Comparison of ENCODE assay signal across 14 cellular contexts in the genomic region with DNA sequence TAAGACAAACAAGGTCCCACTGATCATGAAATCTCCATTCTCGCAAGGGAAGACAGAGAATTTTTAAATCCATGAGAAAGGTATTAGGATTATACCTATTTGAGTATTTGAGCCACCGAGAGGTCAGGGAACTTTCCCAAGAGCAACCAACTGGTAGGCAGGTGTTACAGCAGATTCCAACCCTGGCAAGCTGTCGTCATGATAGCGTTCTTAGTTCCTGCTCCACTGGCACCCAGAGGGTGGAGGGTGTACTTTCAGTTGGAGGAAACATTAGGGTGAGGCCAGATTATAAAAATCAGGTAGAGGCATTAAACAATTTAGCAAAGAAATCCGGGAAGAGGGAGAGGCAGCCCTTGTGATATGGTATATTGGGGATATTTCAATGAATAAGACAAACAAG. TPM values are rescaled to one million over a fixed set of nuclear protein-coding genes. Genes with fewer than 3 reads are reported as not detected.
DNase-seq lines count a peak whose midpoint lies in the region; ATAC-seq and TF ChIP-seq lines count a peak whose summit lies in the region.
"Had no signal": no experiment of that assay in that cellular context is flagged by ENCODE, and none has a peak within 500 bp of the region (broad histone marks: within the 10 kb centered on the region; RNA-seq: fewer than 3 reads in every experiment).

No MANE protein-coding gene starts in this region.

- H3K4me3 ChIP-seq in colonic mucosa (no peak overlapping the region), mucosa of descending colon (no peak overlapping the region), psoas muscle (no peak overlapping the region), gastroesophageal sphincter (no peak overlapping the region)
- H3K4me3 ChIP-seq: A549 had no signal

- TF ChIP-seq CTCF in colonic mucosa (IDR thresholded peaks at IDR 0.05) (no peak), mucosa of descending colon (IDR thresholded peaks at IDR 0.05) (no peak), psoas muscle (IDR thresholded peaks at IDR 0.05) (no peak), gastroesophageal sphincter (IDR thresholded peaks at IDR 0.05) (no peak)

- H3K27ac ChIP-seq in colonic mucosa (peak overlapping the region; percentile 77), psoas muscle (no peak overlapping the region), gastroesophageal sphincter (no peak overlapping the region)
- H3K27ac ChIP-seq: A549, C4-2B had no signal

- 54 to 65% (median 57%) methylated on average over 5 of the region's 5 CpGs for WGBS in psoas muscle, 3 donors
- 78 to 98% methylated on average over 4 to 5 of the region's 5 CpGs for WGBS in gastroesophageal sphincter (ENCODE audit: low coverage in 1 of 2), 2 donors

- no peak for TF ChIP-seq POLR2A in gastroesophageal sphincter (IDR thresholded peaks at IDR 0.05)

- TF ChIP-seq EP300 in gastroesophageal sphincter (IDR thresholded peaks at IDR 0.05): no peak

- H3K27me3 ChIP-seq in colonic mucosa (no peaks in the 10 kb centered on the region), psoas muscle (ENCODE audit: insufficient read depth in 3 of 3, low read length in 2 of 3) (no peaks in the 10 kb centered on the region), gastroesophageal sphincter (no peaks in the 10 kb centered on the region)
- H3K27me3 ChIP-seq: BE2C had no signal

- peak overlapping the region in 1 of 2 donors; percentile 26 for H3K9ac ChIP-seq in colonic mucosa (ENCODE audit: low read depth in 2 of 2, low read length in 2 of 2)

- H3K36me3 ChIP-seq in colonic mucosa (no peaks in the 10 kb centered on the region), mucosa of descending colon (ENCODE audit: low read depth) (no peaks in the 10 kb centered on the region), psoas muscle (ENCODE audit: insufficient read depth in 1 of 2, low read depth in 1 of 2) (peaks cover 4 to 49% of the 10 kb centered on the region in 2 donors), gastroesophageal sphincter (peaks cover 0 to 20% of the 10 kb centered on the region in 2 donors)
- H3K36me3 ChIP-seq: BE2C had no signal

- ATAC-seq in mucosa of descending colon (peak; percentile 86), psoas muscle (peak in 3 of 4 donors; percentile 31 to 54 (median 49)), HG03342 (IDR thresholded peaks at IDR 0.05; ENCODE audit: unreplicated experiment) (no peak), gastroesophageal sphincter (no peak), HG03039 (IDR thresholded peaks at IDR 0.05; ENCODE audit: unreplicated experiment) (no peak)

- DNase-seq in colonic mucosa (peak; percentile 77), mucosa of descending colon (peak in 2 of 3 donors; percentile 58 to 75), psoas muscle (no peak), kidney glomerular epithelial cell (lab: John Stamatoyannopoulos, UW) (no peak)
- DNase-seq: BE2C; CD4-positive, alpha-beta memory T cell; EL; GOT3; H9 had no signal

- intact Hi-C loops in colonic mucosa (cut with DNase I): loop anchor here (10.0 kb wide), 1 partner anchor 797 kb away; no protein-coding TSS in a partner anchor
- intact Hi-C loops in mucosa of descending colon (cut with DNase I, micrococcal nuclease): loop anchor here in 1 of 2 donors (5.0 to 10.0 kb wide), 2 partner anchors 149 to 187 kb away; a partner anchor contains a TSS
- intact Hi-C loops in psoas muscle (cut with DNase I): loop anchor here (2.0 to 5.0 kb wide), 3 partner anchors 189 to 799 kb away; no protein-coding TSS in a partner anchor

- H3K9me3 ChIP-seq in colonic mucosa (no peaks in the 10 kb centered on the region), mucosa of descending colon (no peaks in the 10 kb centered on the region), psoas muscle (no peaks in the 10 kb centered on the region), gastroesophageal sphincter (no peaks in the 10 kb centered on the region)
- H3K9me3 ChIP-seq: A549, BE2C had no signal

- H3K4me1 ChIP-seq in colonic mucosa: peaks cover 4% of the 10 kb centered on the region
- peaks cover 26% of the 10 kb centered on the region for H3K4me1 ChIP-seq in mucosa of descending colon (ENCODE audit: low read depth)
- H3K4me1 ChIP-seq in psoas muscle: peaks cover 15% of the 10 kb centered on the region
- H3K4me1 ChIP-seq in gastroesophageal sphincter: peaks cover under 1 to 5% (median 3%) of the 10 kb centered on the region in 3 donors
- H3K4me1 ChIP-seq: BE2C had no signal

RNA-seq across cellular contexts. Expression of a gene that starts 23.3 kb away (rescaled TPM):
- total RNA-seq in colonic mucosa: 10 to 100 TPM; 23.4 to 28.3 TPM
- 10 to 100 TPM; 12.5 to 21.6 (median 18.1) TPM for total RNA-seq in mucosa of descending colon
- total RNA-seq in psoas muscle: 10 to 100 TPM; 11.6 to 29.1 (median 20.3) TPM
- polyA plus RNA-seq in psoas muscle: 10 to 100 TPM in 1 of 3 donors, 1 to 10 TPM in 2; 6.4 to 12.4 (median 7.6) TPM
- 1 to 10 TPM; 5.0 to 8.9 (median 5.5) TPM for total RNA-seq in gastroesophageal sphincter

Comparison
In these comparisons a context has a peak if more than half of its experiments do, and no peak if none do; other contexts are left out.
1. DNase-seq: peak in colonic mucosa (single experiment) and mucosa of descending colon (2 of 3); none in psoas muscle (0 of 2) and kidney glomerular epithelial cell (single experiment).
2. ATAC-seq: peak in mucosa of descending colon (single experiment) and psoas muscle (3 of 4); none in HG03342 (single experiment), gastroesophageal sphincter (single experiment) and HG03039 (single experiment).